Comparison of ENCODE assay signal across 8 cellular contexts in the genomic region with DNA sequence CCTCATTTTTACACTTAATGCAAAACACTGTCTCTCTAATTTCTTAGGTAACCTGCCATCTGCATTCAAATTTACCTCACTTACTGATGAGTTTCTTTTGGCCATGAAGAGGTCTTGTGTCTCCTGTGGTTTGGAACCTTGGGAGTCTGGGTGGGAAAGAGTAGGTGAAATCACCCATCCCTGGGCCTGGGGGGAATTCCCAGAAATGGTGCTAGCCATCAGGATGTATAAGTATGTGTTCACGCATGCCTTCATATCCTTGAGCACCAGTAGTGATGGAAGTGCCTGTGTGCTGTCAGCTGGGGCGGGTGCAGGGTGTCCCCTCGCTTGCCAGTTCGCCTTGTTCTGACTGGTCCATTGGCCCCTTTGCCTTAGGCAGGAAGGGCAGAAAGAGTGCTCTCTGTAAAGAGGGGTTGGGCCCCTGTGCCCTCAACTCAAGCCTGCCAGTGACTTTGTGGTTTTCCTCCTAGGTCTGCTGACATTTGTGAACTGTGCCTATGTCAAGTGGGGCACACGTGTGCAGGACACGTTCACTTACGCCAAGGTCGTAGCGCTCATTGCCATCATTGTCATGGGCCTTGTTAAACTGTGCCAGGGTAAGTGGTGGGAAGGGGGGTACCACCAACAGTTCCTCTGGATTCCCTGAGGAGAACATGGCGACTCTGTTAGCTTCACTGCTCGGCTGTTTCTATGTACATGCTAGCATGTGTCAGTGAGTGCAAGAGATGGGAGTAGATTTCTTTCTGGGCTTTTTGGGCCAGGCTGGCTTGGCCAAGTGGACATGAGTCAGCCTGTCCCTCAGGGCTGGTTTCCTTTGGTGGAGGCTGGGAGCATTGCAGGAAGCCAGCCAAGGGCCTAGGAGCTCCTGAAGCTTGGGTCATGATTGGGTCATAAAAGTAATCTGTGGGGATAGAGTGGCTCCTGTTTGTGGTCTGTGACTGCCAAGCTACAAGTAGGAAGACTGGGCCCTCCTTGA. TPM values are rescaled to one million over a fixed set of nuclear protein-coding genes. Genes with fewer than 3 reads are reported as not detected.
DNase-seq lines count a peak whose midpoint lies in the region; ATAC-seq and TF ChIP-seq lines count a peak whose summit lies in the region.

No MANE protein-coding gene starts in this region.

- no peaks in the 10 kb centered on the region for H4K20me1 ChIP-seq in MM.1S (ENCODE audit: insufficient read depth, low read length)

- peak overlapping the region; percentile 90 for H3K27ac Mint-ChIP-seq in activated naive CD8-positive, alpha-beta T cell treated with anti-CD3 and anti-CD28 coated beads, Interleukin-2, amount 10 ng/mL, durations not matched to agents 7 days and 5 days

- no peaks in the 10 kb centered on the region for H3K27me3 ChIP-seq in aorta (ENCODE audit: control insufficient read depth in 1 of 2, insufficient read depth in 2 of 2, low read length in 1 of 2)
- H3K27me3 ChIP-seq in MM.1S (replicated peaks; ENCODE audit: insufficient read depth, low read length): no peaks in the 10 kb centered on the region

- H3K36me3 Mint-ChIP-seq in activated naive CD8-positive, alpha-beta T cell treated with anti-CD3 and anti-CD28 coated beads, Interleukin-2, amount 10 ng/mL, durations not matched to agents 7 days and 5 days: peaks cover 31% of the 10 kb centered on the region

- 76 to 86% methylated on average over 11 of the region's 11 CpGs for WGBS in aorta, 2 donors

- H3K4me1 ChIP-seq in aorta (ENCODE audit: control insufficient read depth in 1 of 2, insufficient read depth in 2 of 2, low read length in 2 of 2) (peaks cover 0 to 3% of the 10 kb centered on the region in 2 donors), MM.1S (ENCODE audit: low read length) (peaks cover 45% of the 10 kb centered on the region)

- H3K36me3 ChIP-seq in aorta (ENCODE audit: control insufficient read depth in 1 of 2, insufficient read depth in 2 of 2, low read length in 1 of 2): peaks cover 4 to 8% of the 10 kb centered on the region in 2 donors
- H3K36me3 ChIP-seq in MM.1S (replicated peaks; ENCODE audit: insufficient read depth, low read length): 0 out of 2 replicates have a peak, but pooled peaks cover 9% of the 10 kb centered on the region

- DNase-seq in activated naive CD4-positive, alpha-beta T cell treated with Interleukin-2 at 50 U/mL for 16 hours: peak; percentile 27
- DNase-seq in activated naive CD4-positive, alpha-beta T cell treated with anti-CD3 and anti-CD28 coated beads, Interleukin-2, amount 50 U/mL, for 16 hours: no peak
- DNase-seq in activated naive CD8-positive, alpha-beta T cell treated with anti-CD3 and anti-CD28 coated beads, Interleukin-2, amount 10 ng/mL, durations not matched to agents 7 days and 5 days: peak; percentile 44
- peak; percentile 71 for DNase-seq in islet precursor cell
- peak; percentile 90 to 91 for DNase-seq in aorta
- DNase-seq in NCI-H2081 (lab: John Stamatoyannopoulos, UW): no peak
- no peak for DNase-seq in MM.1S

- H3K79me2 ChIP-seq in MM.1S (ENCODE audit: low read length): peaks cover 73% of the 10 kb centered on the region

- H3K4me3 ChIP-seq in aorta (ENCODE audit: low read length in 2 of 2): no peak overlapping the region
- H3K4me3 ChIP-seq in MM.1S (ENCODE audit: low read length): no peak overlapping the region

- H3K4me2 ChIP-seq in MM.1S (ENCODE audit: low read depth, low read length): no peak overlapping the region

- H3K9ac ChIP-seq in MM.1S (ENCODE audit: low read length): no peak overlapping the region

- H2AFZ ChIP-seq in MM.1S (ENCODE audit: low read length): no peak overlapping the region

- POLR2A ChIA-PET in activated naive CD8-positive, alpha-beta T cell treated with anti-CD3 and anti-CD28 coated beads, Interleukin-2, amount 10 ng/mL, durations not matched to agents 7 days and 5 days (lab: Charles Lee): interaction anchor here (0.8 to 10.4 kb wide), 5 partner anchors 8 to 24 kb away, joined by 4 to 297 read pairs (median 6); partner anchors contain the start of genes PRMT7, SLC7A6 and SLC7A6OS

- no peaks in the 10 kb centered on the region for H3K9me2 ChIP-seq in MM.1S (replicated peaks; ENCODE audit: insufficient read depth, low read length)

- H3K9me3 ChIP-seq in aorta (ENCODE audit: control insufficient read depth, low read length) (no peaks in the 10 kb centered on the region), MM.1S (replicated peaks; ENCODE audit: insufficient read depth, low read length) (no peaks in the 10 kb centered on the region)

- H3F3A ChIP-seq in MM.1S (ENCODE audit: insufficient read depth, low read length): peaks cover 43% of the 10 kb centered on the region

- H3K4me1 Mint-ChIP-seq in activated naive CD8-positive, alpha-beta T cell treated with anti-CD3 and anti-CD28 coated beads, Interleukin-2, amount 10 ng/mL, durations not matched to agents 7 days and 5 days: peaks cover 78% of the 10 kb centered on the region

- H3K27me3 Mint-ChIP-seq in activated naive CD8-positive, alpha-beta T cell treated with anti-CD3 and anti-CD28 coated beads, Interleukin-2, amount 10 ng/mL, durations not matched to agents 7 days and 5 days: no peaks in the 10 kb centered on the region

- H3K4me3 Mint-ChIP-seq in activated naive CD8-positive, alpha-beta T cell treated with anti-CD3 and anti-CD28 coated beads, Interleukin-2, amount 10 ng/mL, durations not matched to agents 7 days and 5 days: peak overlapping the region; percentile 51

- no peak for TF ChIP-seq CTCF in MM.1S (IDR thresholded peaks at IDR 0.05; ENCODE audit: low read length)

- H3K27ac ChIP-seq in aorta (ENCODE audit: low read depth in 1 of 2, low read length in 2 of 2): peak overlapping the region in 1 of 2 donors; percentile 87
- H3K27ac ChIP-seq in MM.1S (ENCODE audit: low read length): no peak overlapping the region

- peak; percentile 8 for ATAC-seq in activated naive CD8-positive, alpha-beta T cell treated with anti-CD3 and anti-CD28 coated beads, Interleukin-2, amount 10 ng/mL, durations not matched to agents 7 days and 5 days (ENCODE audit: low read depth)
- peak; percentile 88 for ATAC-seq in aorta (ENCODE audit: low FRiP score)
- ATAC-seq in GM21447 (IDR thresholded peaks at IDR 0.05; ENCODE audit: unreplicated experiment): no peak

- intact Hi-C loops in aorta (cut with DNase I): no loop called here

- H3K9me3 Mint-ChIP-seq in activated naive CD8-positive, alpha-beta T cell treated with anti-CD3 and anti-CD28 coated beads, Interleukin-2, amount 10 ng/mL, durations not matched to agents 7 days and 5 days: no peaks in the 10 kb centered on the region

RNA-seq across cellular contexts. Expression of gene SLC7A6OS, which starts 23.2 kb away (rescaled TPM):
- total RNA-seq in activated naive CD8-positive, alpha-beta T cell treated with anti-CD3 and anti-CD28 coated beads, Interleukin-2, amount 10 ng/mL, durations not matched to agents 7 days and 5 days: 10 to 100 TPM; 38.2 to 44.4 TPM
- total RNA-seq in aorta: 10 to 100 TPM; 13.7 to 21.1 TPM
- 1 to 10 TPM; 4.0 to 8.3 TPM for polyA plus RNA-seq in aorta

RNA-seq across cellular contexts. Expression of gene SLC7A6, which starts 23.2 kb away (rescaled TPM):
- 100 to 1,000 TPM; 110 to 113 TPM for total RNA-seq in activated naive CD8-positive, alpha-beta T cell treated with anti-CD3 and anti-CD28 coated beads, Interleukin-2, amount 10 ng/mL, durations not matched to agents 7 days and 5 days
- 10 to 100 TPM; 47.0 to 52.4 TPM for total RNA-seq in aorta
- polyA plus RNA-seq in aorta: 10 to 100 TPM in 1 of 2 donors, 1 to 10 TPM in 1; 2.4 to 12.8 TPM

RNA-seq across cellular contexts. Expression of gene PRMT7, which starts 23.3 kb away (rescaled TPM):
- total RNA-seq in activated naive CD8-positive, alpha-beta T cell treated with anti-CD3 and anti-CD28 coated beads, Interleukin-2, amount 10 ng/mL, durations not matched to agents 7 days and 5 days: 10 to 100 TPM; 85.7 to 87.3 TPM
- total RNA-seq in aorta: 10 to 100 TPM; 21.4 to 41.7 TPM
- 10 to 100 TPM; 11.0 to 99.2 TPM for polyA plus RNA-seq in aorta

RNA-seq across cellular contexts. Expression of gene PLA2G15, which starts 42.4 kb away (rescaled TPM):
- total RNA-seq in activated naive CD8-positive, alpha-beta T cell treated with anti-CD3 and anti-CD28 coated beads, Interleukin-2, amount 10 ng/mL, durations not matched to agents 7 days and 5 days: 10 to 100 TPM; 10.8 to 12.5 TPM
- total RNA-seq in aorta: 10 to 100 TPM; 13.6 to 28.4 TPM
- 1 to 10 TPM; 7.2 to 7.5 TPM for polyA plus RNA-seq in aorta

RNA-seq across cellular contexts. Expression of gene ESRP2, which starts 51.6 kb away (rescaled TPM):
- under 1 TPM in 1 of 2 experiments, not detected in 1; 0.86 TPM for total RNA-seq in activated naive CD8-positive, alpha-beta T cell treated with anti-CD3 and anti-CD28 coated beads, Interleukin-2, amount 10 ng/mL, durations not matched to agents 7 days and 5 days
- total RNA-seq in aorta: under 1 TPM; 0.36 to 0.60 TPM
- 1 to 10 TPM in 1 of 2 donors, under 1 TPM in 1; 0.03 to 2.3 TPM for polyA plus RNA-seq in aorta

Comparison
In these comparisons a context has a peak if more than half of its experiments do, and no peak if none do; other contexts are left out.
1. DNase-seq: peak in activated naive CD4-positive, alpha-beta T cell treated with Interleukin-2 at 50 U/mL for 16 hours (single experiment), activated naive CD8-positive, alpha-beta T cell treated with anti-CD3 and anti-CD28 coated beads, Interleukin-2, amount 10 ng/mL, durations not matched to agents 7 days and 5 days (single experiment), islet precursor cell (single experiment) and aorta (2 of 2); none in activated naive CD4-positive, alpha-beta T cell treated with anti-CD3 and anti-CD28 coated beads, Interleukin-2, amount 50 U/mL, for 16 hours (single experiment), NCI-H2081 (0 of 2) and MM.1S (single experiment).